In the genomic region with DNA sequence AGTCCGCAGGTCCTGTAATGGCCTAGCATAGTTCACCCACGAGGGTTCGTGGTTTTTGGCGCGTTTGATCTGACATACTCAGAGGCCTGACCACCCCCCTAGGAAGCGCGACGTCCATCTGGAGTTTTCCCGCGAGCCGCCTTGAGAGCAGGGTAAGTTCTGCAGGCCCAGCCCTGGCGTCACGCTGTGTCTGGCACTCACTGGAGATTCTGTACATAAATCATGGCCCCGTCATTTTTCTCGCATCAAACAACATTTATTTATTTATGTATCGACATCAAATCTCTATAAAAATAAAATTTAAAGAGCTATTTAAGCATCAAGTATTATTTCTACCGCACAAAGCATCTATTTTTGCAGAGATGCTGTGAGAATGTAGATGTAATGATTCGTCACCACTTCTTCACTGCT, we compare ENCODE assay signal across 8 cellular contexts. TPM values are rescaled to one million over a fixed set of nuclear protein-coding genes. Genes with fewer than 3 reads are reported as not detected.
DNase-seq lines count a peak whose midpoint lies in the region; ATAC-seq, FAIRE-seq and TF ChIP-seq lines count a peak whose summit lies in the region.

No MANE protein-coding gene starts in this region.

- H3K9me3 ChIP-seq in SJCRH30 (replicated peaks), result no peaks in the 10 kb centered on the region
- H3K9me3 ChIP-seq in psoas muscle, result no peaks in the 10 kb centered on the region

- H3K4me3 ChIP-seq in SJCRH30 (peak overlapping the region; percentile 95), fibroblast of mammary gland (ENCODE audit: control insufficient read depth, low read depth, low read length) (peak overlapping the region; percentile 81), psoas muscle (peak overlapping the region; percentile 97)

- no peak for TF ChIP-seq POLR2A in GM12892 (IDR thresholded peaks at IDR 0.05; ENCODE audit: low read depth, low read length)

- ATAC-seq in GM21360 (IDR thresholded peaks at IDR 0.05; ENCODE audit: unreplicated experiment) (peak; percentile 2), psoas muscle (peak; percentile 21 to 47 (median 30))

- H3K4me1 ChIP-seq in SJCRH30 (no peaks in the 10 kb centered on the region), psoas muscle (peaks cover 16% of the 10 kb centered on the region)

- no peak for FAIRE-seq in GM12892 (lab: Jason Lieb, UNC)

- no peaks in the 10 kb centered on the region for H3K27me3 ChIP-seq in SJCRH30
- H3K27me3 ChIP-seq in psoas muscle (ENCODE audit: insufficient read depth in 3 of 3, low read length in 2 of 3), result no peaks in the 10 kb centered on the region

- H3K27ac ChIP-seq in SJCRH30 (peak overlapping the region; percentile 89), psoas muscle (peak overlapping the region; percentile 100)

- intact Hi-C loops in psoas muscle (cut with DNase I), result loop anchor here (1.0 to 2.0 kb wide), 6 partner anchors 16 to 39 kb away; partner anchors contain the start of genes RACK1 (in 1 of the 2) and TRIM52 (in 1 of the 2)

- TF ChIP-seq CTCF in fibroblast of mammary gland (conservative IDR thresholded peaks at IDR 0.05; ENCODE audit: control insufficient read depth, insufficient read depth, low read depth, low read length) (no peak), psoas muscle (IDR thresholded peaks at IDR 0.05) (no peak)

- no peak for DNase-seq in SJCRH30
- DNase-seq in fibroblast of mammary gland (ENCODE audit: low read depth), result no peak
- no peak for DNase-seq in psoas muscle
- DNase-seq in stimulated activated CD4-positive, alpha-beta T cell treated with anti-CD3 and anti-CD28 coated beads, Interleukin-2, amount 100 ng/mL, for 48 hours, result no peak
- DNase-seq in NCI-H187 (lab: John Stamatoyannopoulos, UW), result no peak
- no peak for DNase-seq in GM12892 (ENCODE audit: insufficient read length)
- DNase-seq in occipital lobe (lab: John Stamatoyannopoulos, UW), result no peak

- WGBS in psoas muscle, 3 donors, result 0 to 1% (median 1%) methylated on average over 18 of the region's 18 CpGs

- no peaks in the 10 kb centered on the region for H3K36me3 ChIP-seq in SJCRH30
- H3K36me3 ChIP-seq in psoas muscle (ENCODE audit: insufficient read depth in 1 of 2, low read depth in 1 of 2), result peaks cover 0 to 12% of the 10 kb centered on the region in 2 donors

RNA-seq across cellular contexts. Expression of gene TRIM41, which starts 0.4 kb away (rescaled TPM):
- 15.2 and 17.8 TPM in 2 replicates for total RNA-seq in SJCRH30 (2014; rRNA removed; shearing (Covaris generic))
- total RNA-seq in psoas muscle (10 to 100 TPM; 26.6 to 33.6 (median 31.5) TPM), occipital lobe (11.9 TPM)
- polyA plus RNA-seq in psoas muscle, result 10 to 100 TPM; 12.5 to 44.0 (median 17.4) TPM
- 12.2 TPM for polyA plus RNA-seq in GM12892 (2012; ENCODE audit: missing spikeins)

RNA-seq across cellular contexts. Expression of gene TRIM7, which starts 17.6 kb away (rescaled TPM):
- 6.9 and 9.0 TPM in 2 replicates for total RNA-seq in SJCRH30 (2014; rRNA removed; shearing (Covaris generic))
- total RNA-seq in psoas muscle (10 to 100 TPM; 18.5 to 42.6 (median 32.4) TPM), occipital lobe (0.78 TPM)
- polyA plus RNA-seq in psoas muscle, result 10 to 100 TPM; 10.4 to 37.7 (median 21.2) TPM
- polyA plus RNA-seq in GM12892 (2012; ENCODE audit: missing spikeins), result 0.70 TPM

RNA-seq across cellular contexts. Expression of gene RACK1, which starts 21.1 kb away (rescaled TPM):
- total RNA-seq in SJCRH30 (2014; rRNA removed; shearing (Covaris generic)), result 5,838 and 6,264 TPM in 2 replicates
- total RNA-seq in psoas muscle (1,000 to 10,000 TPM in 1 of 4 donors, 100 to 1,000 TPM in 3; 832 to 1,110 (median 978) TPM), occipital lobe (2,761 TPM)
- polyA plus RNA-seq in psoas muscle, result 1,000 to 10,000 TPM; 1,678 to 3,660 (median 1,849) TPM
- polyA plus RNA-seq in GM12892 (2012; ENCODE audit: missing spikeins), result 3,646 TPM

RNA-seq across cellular contexts. Expression of gene TRIM52, which starts 38.3 kb away (rescaled TPM):
- total RNA-seq in SJCRH30 (2014; rRNA removed; shearing (Covaris generic)), result 5.3 and 7.9 TPM in 2 replicates
- total RNA-seq in psoas muscle (1 to 10 TPM; 3.0 to 5.8 (median 5.3) TPM), occipital lobe (10.8 TPM)
- polyA plus RNA-seq in psoas muscle, result 10 to 100 TPM in 1 of 3 donors, 1 to 10 TPM in 2; 1.5 to 17.6 (median 4.8) TPM
- polyA plus RNA-seq in GM12892 (2012; ENCODE audit: missing spikeins), result 13.4 TPM
